ENCODE assay signal across 10 cellular contexts in the genomic region with DNA sequence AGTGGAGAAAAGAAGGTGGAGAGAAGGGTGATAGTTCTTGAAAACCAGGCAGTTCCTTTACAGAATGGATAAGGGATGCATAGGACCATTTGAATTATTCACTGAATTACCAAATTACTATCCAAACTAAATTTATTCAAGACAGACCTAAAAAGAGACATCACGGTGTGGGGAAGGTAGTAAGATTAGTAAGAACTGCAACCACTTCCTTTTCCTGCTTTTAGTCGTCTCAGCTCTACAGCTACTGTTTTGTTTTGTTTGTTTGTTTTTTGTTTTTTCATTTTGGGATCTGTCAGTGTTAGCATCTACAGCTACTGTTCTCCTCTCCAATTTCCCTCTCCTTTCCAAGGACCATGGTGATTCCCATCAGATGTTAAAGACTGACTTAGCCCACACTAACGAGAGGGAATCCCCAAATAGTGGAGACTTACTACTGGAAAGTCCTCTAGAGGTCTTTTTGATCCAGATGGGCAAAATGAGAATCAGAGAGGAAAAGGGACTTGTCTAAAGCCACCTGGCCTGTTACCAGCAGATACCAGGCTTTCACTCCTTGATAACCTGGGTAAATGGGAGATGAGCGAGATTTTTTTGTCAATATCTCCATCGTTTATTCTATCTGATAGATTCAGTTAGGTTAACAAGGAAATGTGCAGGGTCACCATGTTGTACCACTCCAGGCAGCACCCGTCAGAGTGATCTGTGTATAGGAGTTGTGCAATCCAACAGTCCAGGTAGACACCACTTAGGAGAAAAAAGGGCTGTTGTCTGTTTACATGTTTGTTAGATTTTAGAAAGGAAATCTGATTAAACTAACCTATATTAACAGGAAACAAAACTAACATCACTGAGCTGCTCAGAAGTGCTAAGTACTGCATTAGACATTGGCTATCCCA. TPM values are rescaled to one million over a fixed set of nuclear protein-coding genes. Genes with fewer than 3 reads are reported as not detected.
DNase-seq lines count a peak whose midpoint lies in the region; ATAC-seq and TF ChIP-seq lines count a peak whose summit lies in the region.
"Had no signal": no experiment of that assay in that cellular context is flagged by ENCODE, and none has a peak within 500 bp of the region (broad histone marks: within the 10 kb centered on the region; RNA-seq: fewer than 3 reads in every experiment).

No MANE protein-coding gene starts in this region.

- intact Hi-C loops in natural killer cell (cut with micrococcal nuclease) = no loop called here

- peak overlapping the region; percentile 88 to 91 for H3K27ac Mint-ChIP-seq in natural killer cell
- H3K27ac Mint-ChIP-seq in nephron progenitor cell = no peak overlapping the region

- ATAC-seq in GM18519 (IDR thresholded peaks at IDR 0.05; ENCODE audit: low FRiP score, unreplicated experiment) (peak; percentile 58), GM21526 (IDR thresholded peaks at IDR 0.05; ENCODE audit: low FRiP score, unreplicated experiment) (peak; percentile 56), HG03571 (IDR thresholded peaks at IDR 0.05; ENCODE audit: unreplicated experiment) (peak; percentile 63), natural killer cell (peak; percentile 67 to 71 (median 70))
- ATAC-seq: left lobe of liver had no signal

- peaks cover 66 to 68% of the 10 kb centered on the region in 2 donors for H3K4me1 Mint-ChIP-seq in natural killer cell
- no peaks in the 10 kb centered on the region for H3K4me1 Mint-ChIP-seq in nephron progenitor cell

- H3K4me3 Mint-ChIP-seq in natural killer cell (peak overlapping the region; percentile 61), nephron progenitor cell (no peak overlapping the region)

- no peak for TF ChIP-seq CTCF in natural killer cell (IDR thresholded peaks at IDR 0.05)
- TF ChIP-seq CTCF in nephron progenitor cell (IDR thresholded peaks at IDR 0.05) = no peak

- H3K36me3 Mint-ChIP-seq in natural killer cell (peaks cover 15% of the 10 kb centered on the region), nephron progenitor cell (ENCODE audit: low read depth) (no peaks in the 10 kb centered on the region)

- no peak for DNase-seq in natural killer cell
- DNase-seq in nephron progenitor cell = no peak
- no peak for DNase-seq in activated gamma-delta T cell (lab: John Stamatoyannopoulos, UW)
- no peak for DNase-seq in HuH-7 (ENCODE audit: low spot score)
- DNase-seq: Kasumi-1, testis had no signal

- no peaks in the 10 kb centered on the region for H3K9me3 Mint-ChIP-seq in natural killer cell
- H3K9me3 Mint-ChIP-seq in nephron progenitor cell = no peaks in the 10 kb centered on the region

- H3K27me3 Mint-ChIP-seq in natural killer cell (ENCODE audit: low read depth in 2 of 2) (no peaks in the 10 kb centered on the region), nephron progenitor cell (ENCODE audit: low read depth, poor library complexity) (no peaks in the 10 kb centered on the region)

RNA-seq across cellular contexts. Expression of a gene that starts 6.0 kb away (rescaled TPM):
- total RNA-seq in natural killer cell = 100 to 1,000 TPM; 331 to 356 (median 336) TPM
